16 cellular contexts compared by ENCODE assay signal in genomic region chr20:11218035-11218680, GRCh38.
"Had no signal": no experiment of that assay in that cellular context is flagged by ENCODE, and none has a peak within 500 bp of the region (broad histone marks: within the 10 kb centered on the region; RNA-seq: fewer than 3 reads in every experiment).

No MANE protein-coding gene starts in this region.

- DNase-seq: activated CD4-positive, alpha-beta T cell treated with anti-CD3 and anti-CD28 coated beads, Interleukin-2, amount 10 ng/mL, durations not matched to agents 7 days and 5 days; activated CD4-positive, CD25-positive, alpha-beta regulatory T cell; activated CD8-positive, alpha-beta memory T cell treated with anti-CD3 and anti-CD28 coated beads for 24 hours; activated naive CD4-positive, alpha-beta T cell; activated naive CD8-positive, alpha-beta T cell treated with anti-CD3 and anti-CD28 coated beads, Interleukin-2, amount 10 ng/mL, durations not matched to agents 7 days and 5 days; aorta; esophagus squamous epithelium; hypothalamus; midbrain; pancreas; stimulated activated CD4-positive, alpha-beta T cell treated with anti-CD3 and anti-CD28 coated beads, Interleukin-4, amount 100 ng/mL, for 24 hours; stimulated activated naive CD4-positive, alpha-beta T cell; SW 1271; tibial artery had no signal

- H3K4me1 Mint-ChIP-seq: activated CD4-positive, alpha-beta T cell treated with anti-CD3 and anti-CD28 coated beads, Interleukin-2, amount 10 ng/mL, durations not matched to agents 7 days and 5 days; activated naive CD8-positive, alpha-beta T cell treated with anti-CD3 and anti-CD28 coated beads, Interleukin-2, amount 10 ng/mL, durations not matched to agents 7 days and 5 days had no signal

- H3K36me3 ChIP-seq: esophagus squamous epithelium, pancreas, tibial artery had no signal

- H3K9me3 ChIP-seq: esophagus squamous epithelium, pancreas, tibial artery had no signal

- H3K9me3 Mint-ChIP-seq: activated CD4-positive, alpha-beta T cell treated with anti-CD3 and anti-CD28 coated beads, Interleukin-2, amount 10 ng/mL, durations not matched to agents 7 days and 5 days; activated naive CD8-positive, alpha-beta T cell treated with anti-CD3 and anti-CD28 coated beads, Interleukin-2, amount 10 ng/mL, durations not matched to agents 7 days and 5 days; activated T-helper 1 cell treated with anti-CD3 and anti-CD28 coated beads, Interleukin-12 subunit alpha, Interleukin-12 subunit beta, Interleukin-2, Interleukin-4 antibody, amounts not matched to agents 30 ng/mL and 10 ng/mL and 1 ng/mL, durations not matched to agents 14 hours and 24 hours and 36 hours had no signal

- H3K4me3 Mint-ChIP-seq: activated CD4-positive, alpha-beta T cell treated with anti-CD3 and anti-CD28 coated beads, Interleukin-2, amount 10 ng/mL, durations not matched to agents 7 days and 5 days; activated naive CD8-positive, alpha-beta T cell treated with anti-CD3 and anti-CD28 coated beads, Interleukin-2, amount 10 ng/mL, durations not matched to agents 7 days and 5 days; activated T-helper 1 cell treated with anti-CD3 and anti-CD28 coated beads, Interleukin-12 subunit alpha, Interleukin-12 subunit beta, Interleukin-2, Interleukin-4 antibody, amounts not matched to agents 30 ng/mL and 10 ng/mL and 1 ng/mL, durations not matched to agents 14 hours and 24 hours and 36 hours; neural crest cell had no signal

- H3K36me3 Mint-ChIP-seq: activated naive CD8-positive, alpha-beta T cell treated with anti-CD3 and anti-CD28 coated beads, Interleukin-2, amount 10 ng/mL, durations not matched to agents 7 days and 5 days had no signal

- H3K27me3 Mint-ChIP-seq: activated CD4-positive, alpha-beta T cell treated with anti-CD3 and anti-CD28 coated beads, Interleukin-2, amount 10 ng/mL, durations not matched to agents 7 days and 5 days had no signal

- H3K4me3 ChIP-seq: esophagus squamous epithelium, pancreas, tibial artery had no signal

- H3K27me3 ChIP-seq: esophagus squamous epithelium, pancreas, tibial artery had no signal

- H3K27ac Mint-ChIP-seq: activated CD4-positive, alpha-beta T cell treated with anti-CD3 and anti-CD28 coated beads, Interleukin-2, amount 10 ng/mL, durations not matched to agents 7 days and 5 days; activated naive CD8-positive, alpha-beta T cell treated with anti-CD3 and anti-CD28 coated beads, Interleukin-2, amount 10 ng/mL, durations not matched to agents 7 days and 5 days; activated T-helper 1 cell treated with anti-CD3 and anti-CD28 coated beads, Interleukin-12 subunit alpha, Interleukin-12 subunit beta, Interleukin-2, Interleukin-4 antibody, amounts not matched to agents 30 ng/mL and 10 ng/mL and 1 ng/mL, durations not matched to agents 14 hours and 24 hours and 36 hours had no signal
